11 cellular contexts compared by ENCODE assay signal in genomic region chr2:40827371-40827770, GRCh38.
"Had no signal": no experiment of that assay in that cellular context is flagged by ENCODE, and none has a peak within 500 bp of the region (broad histone marks: within the 10 kb centered on the region; RNA-seq: fewer than 3 reads in every experiment).

No MANE protein-coding gene starts in this region.

- H3K27me3 Mint-ChIP-seq: activated naive CD8-positive, alpha-beta T cell treated with anti-CD3 and anti-CD28 coated beads, Interleukin-2, amount 50 U/mL, for 24 hours had no signal

- DNase-seq: activated CD4-positive, alpha-beta T cell treated with anti-CD3 and anti-CD28 coated beads, Interleukin-2, amount 50 U/mL, for 1 hour; activated CD8-positive, alpha-beta memory T cell treated with anti-CD3 and anti-CD28 coated beads for 24 hours; activated gamma-delta T cell treated with Interleukin-2 at 50 U/mL for 16 hours; activated naive CD8-positive, alpha-beta T cell treated with anti-CD3 and anti-CD28 coated beads, Interleukin-2, amount 50 U/mL, for 24 hours; dorsolateral prefrontal cortex; endodermal cell; left colon; midbrain; ovary; stimulated activated CD4-positive, alpha-beta T cell treated with anti-CD3 and anti-CD28 coated beads, Interleukin-2, amount 100 ng/mL, for 24 hours had no signal

- H3K27ac Mint-ChIP-seq: activated naive CD8-positive, alpha-beta T cell treated with anti-CD3 and anti-CD28 coated beads, Interleukin-2, amount 50 U/mL, for 24 hours; endodermal cell had no signal

- H3K4me3 Mint-ChIP-seq: activated naive CD8-positive, alpha-beta T cell treated with anti-CD3 and anti-CD28 coated beads, Interleukin-2, amount 50 U/mL, for 24 hours; endodermal cell had no signal

- ATAC-seq: activated CD4-positive, CD25-positive, alpha-beta regulatory T cell treated with anti-CD3 and anti-CD28 coated beads, Interleukin-2, amount 50 U/mL, for 24 hours; activated naive CD8-positive, alpha-beta T cell treated with anti-CD3 and anti-CD28 coated beads, Interleukin-2, amount 50 U/mL, for 24 hours; left colon had no signal

- H3K4me1 Mint-ChIP-seq: activated naive CD8-positive, alpha-beta T cell treated with anti-CD3 and anti-CD28 coated beads, Interleukin-2, amount 50 U/mL, for 24 hours; endodermal cell had no signal

- H3K9me3 Mint-ChIP-seq: endodermal cell had no signal
